In genomic region chr2:218021536-218022071, GRCh38 we compare ENCODE assay signal across 23 cellular contexts. TPM values are rescaled to one million over a fixed set of nuclear protein-coding genes. Genes with fewer than 3 reads are reported as not detected.
A peak's percentile ranks its signal among the peaks of the same experiment; 100 is the strongest.
DNase-seq lines count a peak whose midpoint lies in the region; TF ChIP-seq lines count a peak whose summit lies in the region.
"Had no signal": no experiment of that assay in that cellular context is flagged by ENCODE, and none has a peak within 500 bp of the region (broad histone marks: within the 10 kb centered on the region; RNA-seq: fewer than 3 reads in every experiment).

No MANE protein-coding gene starts in this region.

- no peaks in the 10 kb centered on the region for H3K36me3 ChIP-seq in NT2/D1 (ENCODE audit: insufficient read depth, insufficient read length, low read length)
- H3K36me3 ChIP-seq in thyroid gland, result no peaks in the 10 kb centered on the region
- H3K36me3 ChIP-seq: esophagus muscularis mucosa had no signal

- TF ChIP-seq CTCF in glutamatergic neuron (IDR thresholded peaks at IDR 0.05; ENCODE audit: partially characterized antibody, unreplicated experiment) (no peak), nephron progenitor cell (IDR thresholded peaks at IDR 0.05) (no peak), thyroid gland (IDR thresholded peaks at IDR 0.05) (no peak)

- H3K9me3 Mint-ChIP-seq in glutamatergic neuron (ENCODE audit: unreplicated experiment) (peaks cover 1% of the 10 kb centered on the region), nephron progenitor cell (no peaks in the 10 kb centered on the region)
- H3K9me3 Mint-ChIP-seq: central memory CD8-positive, alpha-beta T cell had no signal

- H3K4me3 Mint-ChIP-seq in glutamatergic neuron (ENCODE audit: unreplicated experiment) (no peak overlapping the region), nephron progenitor cell (no peak overlapping the region)
- H3K4me3 Mint-ChIP-seq: central memory CD8-positive, alpha-beta T cell had no signal

- no peak overlapping the region for H3K27ac ChIP-seq in thyroid gland
- H3K27ac ChIP-seq: esophagus muscularis mucosa had no signal

- H3K4me1 Mint-ChIP-seq in glutamatergic neuron (ENCODE audit: low read depth, unreplicated experiment) (peaks cover 17% of the 10 kb centered on the region), nephron progenitor cell (peaks cover 87% of the 10 kb centered on the region)
- H3K4me1 Mint-ChIP-seq: central memory CD8-positive, alpha-beta T cell had no signal

- H3K9me3 ChIP-seq in NT2/D1 (ENCODE audit: insufficient read depth, low read length) (no peaks in the 10 kb centered on the region), thyroid gland (no peaks in the 10 kb centered on the region)
- H3K9me3 ChIP-seq: esophagus muscularis mucosa had no signal

- H3K27me3 Mint-ChIP-seq in glutamatergic neuron (ENCODE audit: unreplicated experiment) (peaks cover 18% of the 10 kb centered on the region), nephron progenitor cell (ENCODE audit: low read depth, poor library complexity) (peaks cover 13% of the 10 kb centered on the region)
- H3K27me3 Mint-ChIP-seq: central memory CD8-positive, alpha-beta T cell had no signal

- H3K27ac Mint-ChIP-seq in glutamatergic neuron (ENCODE audit: unreplicated experiment) (no peak overlapping the region), nephron progenitor cell (peak overlapping the region; percentile 90)

- peaks cover 42% of the 10 kb centered on the region for H3K4me1 ChIP-seq in NT2/D1 (ENCODE audit: insufficient read depth, insufficient read length)
- H3K4me1 ChIP-seq in thyroid gland, result peaks cover 32 to 65% of the 10 kb centered on the region in 2 donors

- DNase-seq in NT2/D1 (ENCODE audit: low read depth, low spot score) (no peak), glutamatergic neuron (peak; percentile 17), nephron progenitor cell (no peak), thyroid gland (peak; percentile 44 to 48), kidney glomerular epithelial cell (lab: John Stamatoyannopoulos, UW) (no peak), nucleus accumbens (lab: John Stamatoyannopoulos, UW) (no peak), HT-29 (ENCODE audit: low spot score) (no peak)
- DNase-seq: activated gamma-delta T cell treated with Interleukin-2 at 50 U/mL for 16 hours; effector CD4-positive, alpha-beta T cell; Kasumi-1; naive B cell; NCI-H1105; NCI-H2081; NCI-H510A; SW 1271 had no signal

- 72 to 78% methylated on average over 12 of the region's 12 CpGs for WGBS in thyroid gland, 2 donors

- TF ChIP-seq POLR2A in thyroid gland (IDR thresholded peaks at IDR 0.05), result no peak

- H3K4me3 ChIP-seq in NT2/D1 (ENCODE audit: insufficient read length, low read depth), result no peak overlapping the region
- H3K4me3 ChIP-seq in thyroid gland (replicated peaks in 1 of 3), result no peak overlapping the region
- H3K4me3 ChIP-seq: esophagus muscularis mucosa, lung had no signal

- H3K27me3 ChIP-seq in NT2/D1 (ENCODE audit: insufficient read depth, insufficient read length), result no peaks in the 10 kb centered on the region
- H3K27me3 ChIP-seq in thyroid gland, result no peaks in the 10 kb centered on the region
- H3K27me3 ChIP-seq: esophagus muscularis mucosa had no signal

- H3K36me3 Mint-ChIP-seq in glutamatergic neuron (ENCODE audit: unreplicated experiment) (no peaks in the 10 kb centered on the region), nephron progenitor cell (ENCODE audit: low read depth) (no peaks in the 10 kb centered on the region)
- H3K36me3 Mint-ChIP-seq: naive B cell had no signal

- intact Hi-C loops in thyroid gland (cut with DNase I), result no loop called here

- H3K9ac ChIP-seq in NT2/D1 (ENCODE audit: insufficient read length, low read depth), result peak overlapping the region; percentile 28

RNA-seq across cellular contexts. Expression of gene TNS1, which starts 18.8 kb away (rescaled TPM):
- 3.2 TPM for total RNA-seq in glutamatergic neuron (ENCODE audit: unreplicated experiment)
- total RNA-seq in thyroid gland, result 100 to 1,000 TPM; 169 to 316 (median 229) TPM
- 8.9 and 13.8 TPM in 2 replicates for total RNA-seq in HT-29 (2014; rRNA removed; shearing (Covaris generic))

RNA-seq across cellular contexts. Expression of gene RUFY4, which starts 47.4 kb away (rescaled TPM):
- total RNA-seq in glutamatergic neuron (ENCODE audit: unreplicated experiment) (not detected), thyroid gland (not detected)
- total RNA-seq in HT-29 (2014; rRNA removed; shearing (Covaris generic)), result not detected in 2 replicates
- total RNA-seq: Daoy, glomerular endothelial cell, pulmonary artery endothelial cell, RPMI7951, temporal lobe had no signal

Comparison
In these comparisons a context has a peak if more than half of its experiments do, and no peak if none do; other contexts are left out.
1. DNase-seq: peak in glutamatergic neuron (single experiment) and thyroid gland (2 of 2); none in NT2/D1 (single experiment), nephron progenitor cell (single experiment), kidney glomerular epithelial cell (single experiment), nucleus accumbens (0 of 56) and HT-29 (single experiment).
2. RNA of gene TNS1, which starts 18.8 kb away (total RNA-seq): 169 to 316 TPM in thyroid gland; 8.9 to 13.8 TPM in HT-29 and 3.2 TPM in glutamatergic neuron (single experiment); every median in the first group is over 10 times any median in the second.